Comparison of ENCODE assay signal across 13 cellular contexts in genomic region chr2:109604597-109604996, GRCh38. TPM values are rescaled to one million over a fixed set of nuclear protein-coding genes. Genes with fewer than 3 reads are reported as not detected.
DNase-seq lines count a peak whose midpoint lies in the region; ATAC-seq and TF ChIP-seq lines count a peak whose summit lies in the region.
"Had no signal": no experiment of that assay in that cellular context is flagged by ENCODE, and none has a peak within 500 bp of the region (broad histone marks: within the 10 kb centered on the region; RNA-seq: fewer than 3 reads in every experiment).

No MANE protein-coding gene starts in this region.

- no peak overlapping the region for H3K4me3 Mint-ChIP-seq in glutamatergic neuron (ENCODE audit: unreplicated experiment)

- TF ChIP-seq CTCF in upper lobe of right lung (IDR thresholded peaks at IDR 0.05), result no peak
- no peak for TF ChIP-seq CTCF in glutamatergic neuron (IDR thresholded peaks at IDR 0.05; ENCODE audit: partially characterized antibody, unreplicated experiment)

- no peaks in the 10 kb centered on the region for H3K36me3 ChIP-seq in upper lobe of right lung
- H3K36me3 ChIP-seq: ovary had no signal

- no peak overlapping the region for H3K27ac Mint-ChIP-seq in glutamatergic neuron (ENCODE audit: unreplicated experiment)

- no peaks in the 10 kb centered on the region for H3K9me3 ChIP-seq in upper lobe of right lung
- H3K9me3 ChIP-seq: ovary had no signal

- H3K9me3 Mint-ChIP-seq in glutamatergic neuron (ENCODE audit: unreplicated experiment), result peaks cover 1% of the 10 kb centered on the region

- ATAC-seq in Right ventricle myocardium inferior, result peak; percentile 27
- peak; percentile 96 for ATAC-seq in upper lobe of right lung

- no peaks in the 10 kb centered on the region for H3K27me3 Mint-ChIP-seq in glutamatergic neuron (ENCODE audit: unreplicated experiment)

- H3K4me1 Mint-ChIP-seq in glutamatergic neuron (ENCODE audit: low read depth, unreplicated experiment), result peaks cover 45% of the 10 kb centered on the region

- peaks cover 6% of the 10 kb centered on the region for H3K4me1 ChIP-seq in upper lobe of right lung

- no peaks in the 10 kb centered on the region for H3K36me3 Mint-ChIP-seq in glutamatergic neuron (ENCODE audit: unreplicated experiment)

- H3K4me3 ChIP-seq in upper lobe of right lung, result no peak overlapping the region
- H3K4me3 ChIP-seq: ovary had no signal

- DNase-seq in Right ventricle myocardium inferior (ENCODE audit: missing footprints) (no peak), cardiac septum (ENCODE audit: low spot score) (no peak), astrocyte of the hippocampus (ENCODE audit: low read depth, low spot score) (peak; percentile 42), iris pigment epithelial cell (ENCODE audit: low read depth) (peak; percentile 77), upper lobe of right lung (peak; percentile 73), NCI-H1417 (lab: John Stamatoyannopoulos, UW) (no peak), glutamatergic neuron (no peak), NCI-H2029 (lab: John Stamatoyannopoulos, UW) (no peak)
- DNase-seq: Kasumi-1, left cardiac atrium, NCI-H526 treated with DMSO at 0.1 percent for 48 hours, ovary, T-helper 1 cell had no signal

- no peaks in the 10 kb centered on the region for H3K27me3 ChIP-seq in upper lobe of right lung
- H3K27me3 ChIP-seq: ovary had no signal

- no peak overlapping the region for H3K27ac ChIP-seq in upper lobe of right lung
- H3K27ac ChIP-seq: ovary had no signal

- intact Hi-C loops in Right ventricle myocardium inferior (cut with DNase I), result loop anchor here (5.0 kb wide), 1 partner anchor 62 kb away; no protein-coding TSS in a partner anchor
- intact Hi-C loops in cardiac septum (cut with DNase I), result no loop called here
- intact Hi-C loops in upper lobe of right lung (cut with DNase I), result no loop called here

RNA-seq across cellular contexts. Expression of gene SEPTIN10, which starts 9.2 kb away (rescaled TPM):
- total RNA-seq in Right ventricle myocardium inferior (56.2 TPM), cardiac septum (57.4 TPM), upper lobe of right lung (83.7 TPM), glutamatergic neuron (ENCODE audit: unreplicated experiment) (75.2 TPM)

RNA-seq across cellular contexts. Expression of gene SOWAHC, which starts 9.6 kb away (rescaled TPM):
- 2.5 TPM for total RNA-seq in Right ventricle myocardium inferior
- total RNA-seq in cardiac septum, result 2.4 TPM
- 19.9 TPM for total RNA-seq in upper lobe of right lung
- 12.9 TPM for total RNA-seq in glutamatergic neuron (ENCODE audit: unreplicated experiment)

Comparison
In these comparisons a context has a peak if more than half of its experiments do, and no peak if none do; other contexts are left out.
1. DNase-seq: peak in astrocyte of the hippocampus (single experiment), iris pigment epithelial cell (single experiment) and upper lobe of right lung (single experiment); none in Right ventricle myocardium inferior (single experiment), cardiac septum (single experiment), NCI-H1417 (0 of 3), glutamatergic neuron (single experiment) and NCI-H2029 (single experiment).